Comparison of ENCODE assay signal across 21 cellular contexts in genomic region chr10:47435081-47435480, GRCh38. TPM values are rescaled to one million over a fixed set of nuclear protein-coding genes. Genes with fewer than 3 reads are reported as not detected.
DNase-seq lines count a peak whose midpoint lies in the region; ATAC-seq, FAIRE-seq and TF ChIP-seq lines count a peak whose summit lies in the region.
"Had no signal": no experiment of that assay in that cellular context is flagged by ENCODE, and none has a peak within 500 bp of the region (broad histone marks: within the 10 kb centered on the region; RNA-seq: fewer than 3 reads in every experiment).

No MANE protein-coding gene starts in this region.

- H3K27ac ChIP-seq in K562 (ENCODE audit: extremely low read depth, low read depth, low read length) = no peak overlapping the region
- H3K27ac ChIP-seq: BLaER1 had no signal

- no peaks in the 10 kb centered on the region for H3K79me2 ChIP-seq in K562 (ENCODE audit: control insufficient read depth, insufficient read depth, low read length)

- in situ Hi-C loops in K562 (cut with MboI) = loop anchor here (25.0 kb wide), 1 partner anchor 127 kb away; no protein-coding TSS in a partner anchor

- ATAC-seq in K562 = no peak
- ATAC-seq in HG03342 (IDR thresholded peaks at IDR 0.05; ENCODE audit: unreplicated experiment) = no peak
- ATAC-seq: CD8-positive, alpha-beta T cell; HCT116 had no signal

- H3K4me3 ChIP-seq in K562 = no peak overlapping the region
- H3K4me3 ChIP-seq: BLaER1 had no signal

- DNase-seq in NOMO-1 treated with DMSO at 0.1 percent for 48 hours (lab: John Stamatoyannopoulos, UW; ENCODE audit: unreplicated experiment) = peak; percentile 8
- DNase-seq in NOMO-1 (lab: John Stamatoyannopoulos, UW; ENCODE audit: unreplicated experiment in 2 of 2) = no peak
- peak; percentile 20 for DNase-seq in CD1c-positive myeloid dendritic cell (ENCODE audit: extremely low spot score)
- DNase-seq in Kasumi-1 (lab: John Stamatoyannopoulos, UW) = peak; percentile 24 to 33
- no peak for DNase-seq in K562 (ENCODE audit: extremely low read depth in 1 of 4, low spot score in 3 of 4)
- no peak for DNase-seq in stimulated activated CD4-positive, alpha-beta T cell treated with anti-CD3 and anti-CD28 coated beads, Interleukin-4, amount 100 ng/mL, for 4 hours
- DNase-seq: 8988T; Calu3; CD8-positive, alpha-beta T cell; DMS79 treated with DMSO at 0.1 percent for 48 hours; GF-D8; GOT3; H7; HFFc6 had no signal

- no peaks in the 10 kb centered on the region for H3K9me1 ChIP-seq in K562 (ENCODE audit: control insufficient read depth, insufficient read depth, low read length)

- no peak for FAIRE-seq in K562 (lab: Jason Lieb, UNC)
- FAIRE-seq: HTR-8/SVneo had no signal

- POLR2A ChIA-PET in K562 (lab: Yijun Ruan, JAX) = no interaction called here

- CTCF ChIA-PET in K562 (lab: Yijun Ruan, JAX; ENCODE audit: low intra/inter-chr PET ratio) = no interaction called here

- H3K4me1 ChIP-seq in K562 (replicated peaks in 1 of 2; ENCODE audit: control insufficient read depth in 2 of 2, insufficient read depth in 2 of 2, low read length in 2 of 2) = no peaks in the 10 kb centered on the region

- TF ChIP-seq RAD21 in K562 (CRISPR knock-in tag; conservative IDR thresholded peaks at IDR 0.05 in 1 of 2, IDR thresholded peaks at IDR 0.05 in 1 of 2) = no peak

- intact Hi-C loops in K562 (cut with micrococcal nuclease) = no loop called here

- H3K9ac ChIP-seq in K562 (ENCODE audit: insufficient read depth in 1 of 2, low read depth in 2 of 2, low read length in 2 of 2) = no peak overlapping the region
- H3K9ac ChIP-seq: BLaER1 had no signal

- TF ChIP-seq POLR2A in K562 (conservative IDR thresholded peaks at IDR 0.05) = no peak

- no TSS peak for BruUV-seq in K562 (replicated peaks; lab: Mats Ljungman, UMichigan)

- H3K36me3 ChIP-seq in K562 (ENCODE audit: control insufficient read depth, insufficient read depth, low read length) = no peaks in the 10 kb centered on the region
- H3K36me3 ChIP-seq: BLaER1 had no signal

- H3K9me3 ChIP-seq in K562 (replicated peaks; ENCODE audit: control insufficient read depth, insufficient read depth, low read depth, low read length) = no peaks in the 10 kb centered on the region
- H3K9me3 ChIP-seq: BLaER1 had no signal

- no peak for TF ChIP-seq CTCF in K562 (IDR thresholded peaks at IDR 0.05 in 2 of 3, conservative IDR thresholded peaks at IDR 0.05 in 1 of 3; ENCODE audit: insufficient read depth in 2 of 3, low read depth in 1 of 3, low read length in 3 of 3)

- no peak overlapping the region for H3K4me2 ChIP-seq in K562 (ENCODE audit: insufficient read depth, low read length)
- H3K4me2 ChIP-seq: BLaER1 had no signal

- no peaks in the 10 kb centered on the region for H4K20me1 ChIP-seq in K562 (replicated peaks; ENCODE audit: control insufficient read depth, insufficient read depth, low read length)
- H4K20me1 ChIP-seq: BLaER1 had no signal

- H2AFZ ChIP-seq in K562 (ENCODE audit: low read depth, low read length) = no peak overlapping the region

- TF ChIP-seq EP300 in K562 (IDR thresholded peaks at IDR 0.05; ENCODE audit: low read length) = no peak

- peaks cover 3 to 10% of the 10 kb centered on the region in 2 experiments; a peak in 2 of 5 replicates for H3K27me3 ChIP-seq in K562 (ENCODE audit: control insufficient read depth in 2 of 2, insufficient read depth in 2 of 2, low read length in 2 of 2)
- H3K27me3 ChIP-seq: BLaER1 had no signal

TF ChIP-seq in K562, 482 proteins besides CTCF, POLR2A, EP300 and RAD21:
- no peak for TF ChIP-seq ESRRB (CRISPR knock-in tag; IDR thresholded peaks at IDR 0.05; ENCODE audit: borderline replicate concordance)
- peak; percentile 88 for TF ChIP-seq SPI1 (IDR thresholded peaks at IDR 0.05; ENCODE audit: borderline replicate concordance, low read depth, low read length)

RNA-seq across cellular contexts. Expression of gene ANXA8, which starts 48.8 kb away (rescaled TPM):
- not detected in 2 replicates for total RNA-seq in K562 (2011; cell fraction: chromatin; rRNA removed; ENCODE audit: low replicate concordance)
- not detected in 2 replicates for total RNA-seq in K562 (2011; cell fraction: nucleolus; rRNA removed)
- not detected in 2 replicates for total RNA-seq in K562 (2011; cell fraction: nucleoplasm; rRNA removed)
- total RNA-seq in K562 (2014; rRNA removed) = not detected in 2 replicates
- total RNA-seq in K562 (2014; rRNA removed; fragmentation: Illumina TruSeq; extraction: Trizol) = not detected in 2 replicates
- not detected in 2 replicates for total RNA-seq in K562 (2015; rRNA removed; fragmentation: Illumina TruSeq; extraction: Trizol)
- not detected in 2 replicates for total RNA-seq in K562 (2021)
- polyA plus RNA-seq in K562 (2011; rRNA removed) = not detected in 2 replicates
- not detected in 2 replicates for polyA plus RNA-seq in K562 (2011; cell fraction: cytosol; rRNA removed)
- 0.10 TPM in 1 of 2 replicates, not detected in the other for polyA plus RNA-seq in K562 (2011; cell fraction: nucleus; rRNA removed)
- not detected in 2 replicates for polyA plus RNA-seq in K562 (2012)
- polyA plus RNA-seq in K562 (2014; fragmentation: Illumina TruSeq; extraction: Trizol) = not detected in 2 replicates
- polyA plus RNA-seq in K562 (2014; fragmentation: Nextera tagmentation; extraction: Ambion mirVana) = not detected
- polyA plus RNA-seq in K562 (2014; rRNA removed) = not detected in 2 replicates
- not detected in 2 replicates for polyA minus RNA-seq in K562 (2011; rRNA and poly(A)+ RNA removed)
- not detected in 2 replicates for polyA minus RNA-seq in K562 (2011; cell fraction: cytosol; rRNA and poly(A)+ RNA removed)
- polyA minus RNA-seq in K562 (2011; cell fraction: nucleus; rRNA and poly(A)+ RNA removed) = 0.13 TPM in 1 of 2 replicates, not detected in the other
- total RNA-seq: A673; CD8-positive, alpha-beta T cell; H7 had no signal

RNA-seq across cellular contexts. Expression of gene ZNF488, which starts 51.0 kb away (rescaled TPM):
- total RNA-seq in K562 (2011; cell fraction: chromatin; rRNA removed; ENCODE audit: low replicate concordance) = 0.30 TPM in 1 of 2 replicates, not detected in the other
- total RNA-seq in K562 (2011; cell fraction: nucleolus; rRNA removed) = 0.13 and 0.33 TPM in 2 replicates
- total RNA-seq in K562 (2011; cell fraction: nucleoplasm; rRNA removed) = not detected in 2 replicates
- total RNA-seq in K562 (2014; rRNA removed) = not detected in 2 replicates
- total RNA-seq in K562 (2014; rRNA removed; fragmentation: Illumina TruSeq; extraction: Trizol) = not detected in 2 replicates
- 0.04 TPM in 1 of 2 replicates, not detected in the other for total RNA-seq in K562 (2015; rRNA removed; fragmentation: Illumina TruSeq; extraction: Trizol)
- total RNA-seq in K562 (2021) = 0.07 and 0.11 TPM in 2 replicates
- polyA plus RNA-seq in K562 (2011; rRNA removed) = 0.04 and 0.08 TPM in 2 replicates
- polyA plus RNA-seq in K562 (2011; cell fraction: cytosol; rRNA removed) = 0.01 and 0.15 TPM in 2 replicates
- 0.13 TPM in 1 of 2 replicates, not detected in the other for polyA plus RNA-seq in K562 (2011; cell fraction: nucleus; rRNA removed)
- polyA plus RNA-seq in K562 (2012) = 0.05 TPM in 1 of 2 replicates, not detected in the other
- 0.09 TPM in 1 of 2 replicates, not detected in the other for polyA plus RNA-seq in K562 (2014; fragmentation: Illumina TruSeq; extraction: Trizol)
- polyA plus RNA-seq in K562 (2014; fragmentation: Nextera tagmentation; extraction: Ambion mirVana) = under 1 TPM in 1 of 2 experiments, not detected in 1; 0.03 TPM
- polyA plus RNA-seq in K562 (2014; rRNA removed) = 0.04 TPM in 1 of 2 replicates, not detected in the other
- polyA minus RNA-seq in K562 (2011; rRNA and poly(A)+ RNA removed) = 0.14 TPM in 1 of 2 replicates, not detected in the other
- not detected in 2 replicates for polyA minus RNA-seq in K562 (2011; cell fraction: cytosol; rRNA and poly(A)+ RNA removed)
- 0.11 and 0.13 TPM in 2 replicates for polyA minus RNA-seq in K562 (2011; cell fraction: nucleus; rRNA and poly(A)+ RNA removed)
- total RNA-seq: CD8-positive, alpha-beta T cell had no signal
- polyA plus RNA-seq: CD14-positive monocyte had no signal

RNA-seq across cellular contexts. Expression of gene FAM25G, which starts 56.4 kb away (rescaled TPM):
- not detected in 2 replicates for total RNA-seq in K562 (2011; cell fraction: chromatin; rRNA removed; ENCODE audit: low replicate concordance)
- not detected in 2 replicates for total RNA-seq in K562 (2011; cell fraction: nucleolus; rRNA removed)
- total RNA-seq in K562 (2011; cell fraction: nucleoplasm; rRNA removed) = not detected in 2 replicates
- not detected in 2 replicates for total RNA-seq in K562 (2014; rRNA removed)
- not detected in 2 replicates for total RNA-seq in K562 (2014; rRNA removed; fragmentation: Illumina TruSeq; extraction: Trizol)
- not detected in 2 replicates for total RNA-seq in K562 (2015; rRNA removed; fragmentation: Illumina TruSeq; extraction: Trizol)
- total RNA-seq in K562 (2021) = not detected in 2 replicates
- not detected in 2 replicates for polyA plus RNA-seq in K562 (2011; rRNA removed)
- polyA plus RNA-seq in K562 (2011; cell fraction: cytosol; rRNA removed) = not detected in 2 replicates
- 0.77 TPM in 1 of 2 replicates, not detected in the other for polyA plus RNA-seq in K562 (2011; cell fraction: nucleus; rRNA removed)
- polyA plus RNA-seq in K562 (2012) = not detected in 2 replicates
- polyA plus RNA-seq in K562 (2014; fragmentation: Illumina TruSeq; extraction: Trizol) = not detected in 2 replicates
- polyA plus RNA-seq in K562 (2014; fragmentation: Nextera tagmentation; extraction: Ambion mirVana) = not detected
- not detected in 2 replicates for polyA plus RNA-seq in K562 (2014; rRNA removed)
- not detected in 2 replicates for polyA minus RNA-seq in K562 (2011; rRNA and poly(A)+ RNA removed)
- polyA minus RNA-seq in K562 (2011; cell fraction: cytosol; rRNA and poly(A)+ RNA removed) = not detected in 2 replicates
- polyA minus RNA-seq in K562 (2011; cell fraction: nucleus; rRNA and poly(A)+ RNA removed) = not detected in 2 replicates
- total RNA-seq: A673; Calu3; CD8-positive, alpha-beta T cell; H7; HFFc6 had no signal
- polyA plus RNA-seq: AG04450, CD14-positive monocyte had no signal

Comparison
In these comparisons a context has a peak if more than half of its experiments do, and no peak if none do; other contexts are left out.
1. DNase-seq: peak in NOMO-1 treated with DMSO at 0.1 percent for 48 hours (single experiment), CD1c-positive myeloid dendritic cell (single experiment) and Kasumi-1 (2 of 2); none in NOMO-1 (0 of 2), K562 (0 of 4) and stimulated activated CD4-positive, alpha-beta T cell treated with anti-CD3 and anti-CD28 coated beads, Interleukin-4, amount 100 ng/mL, for 4 hours (0 of 2).